In the genomic region with DNA sequence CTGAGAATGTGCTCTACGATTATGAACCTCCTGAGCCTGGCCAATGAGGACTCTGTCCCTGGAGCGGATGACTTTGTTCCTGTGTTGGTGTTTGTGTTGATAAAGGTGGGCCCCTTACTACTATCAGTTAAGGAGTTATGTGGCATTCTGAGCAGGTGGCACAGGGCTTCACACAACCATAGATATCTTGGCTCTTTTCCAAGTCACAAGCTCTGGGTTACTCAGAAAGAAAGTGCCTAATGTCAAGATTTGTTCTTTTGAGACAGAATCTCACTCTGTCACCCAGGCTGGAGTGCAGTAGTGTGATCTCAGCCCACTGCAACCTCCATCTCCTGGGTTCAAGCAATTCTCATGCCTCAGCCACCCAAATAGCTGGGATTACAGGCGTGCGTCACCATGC, we compare ENCODE assay signal across 23 cellular contexts.
DNase-seq lines count a peak whose midpoint lies in the region; ATAC-seq, FAIRE-seq and TF ChIP-seq lines count a peak whose summit lies in the region.
"Had no signal": no experiment of that assay in that cellular context is flagged by ENCODE, and none has a peak within 500 bp of the region (broad histone marks: within the 10 kb centered on the region; RNA-seq: fewer than 3 reads in every experiment).

No MANE protein-coding gene starts in this region.

- ATAC-seq in activated CD4-positive, alpha-beta T cell treated with anti-CD3 and anti-CD28 coated beads for 36 hours, result peak; percentile 67
- no peak for ATAC-seq in CD4-positive, alpha-beta T cell (ENCODE audit: poor library complexity)
- no peak for ATAC-seq in K562
- ATAC-seq: A549 had no signal

- FAIRE-seq in K562 (lab: Jason Lieb, UNC), result no peak
- FAIRE-seq: A549, GM12892, GM18507, GM19239, H1, HTR-8/SVneo, RCC 7860 had no signal

- no peak for TF ChIP-seq RAD21 in K562 (CRISPR knock-in tag; conservative IDR thresholded peaks at IDR 0.05 in 1 of 2, IDR thresholded peaks at IDR 0.05 in 1 of 2)

- H3K9me3 ChIP-seq in CD4-positive, alpha-beta T cell (ENCODE audit: control insufficient read depth, low read length), result no peaks in the 10 kb centered on the region
- no peaks in the 10 kb centered on the region for H3K9me3 ChIP-seq in K562 (replicated peaks; ENCODE audit: control insufficient read depth, insufficient read depth, low read depth, low read length)
- H3K9me3 ChIP-seq: A549, BE2C, SJCRH30 had no signal

- no peak for TF ChIP-seq EP300 in K562 (IDR thresholded peaks at IDR 0.05; ENCODE audit: low read length)

- no peak overlapping the region for H3K4me3 Mint-ChIP-seq in activated CD4-positive, alpha-beta T cell treated with anti-CD3 and anti-CD28 coated beads for 36 hours
- no peak overlapping the region for H3K4me3 Mint-ChIP-seq in CD4-positive, alpha-beta T cell

- no peaks in the 10 kb centered on the region for H3K79me2 ChIP-seq in K562 (ENCODE audit: control insufficient read depth, insufficient read depth, low read length)

- H3K36me3 ChIP-seq in K562 (ENCODE audit: control insufficient read depth, insufficient read depth, low read length), result peaks cover 91% of the 10 kb centered on the region

- intact Hi-C loops in activated CD4-positive, alpha-beta T cell treated with anti-CD3 and anti-CD28 coated beads for 36 hours (cut with DNase I, micrococcal nuclease), result no loop called here
- intact Hi-C loops in CD4-positive, alpha-beta T cell (cut with DNase I, micrococcal nuclease), result no loop called here
- intact Hi-C loops in K562 (cut with micrococcal nuclease), result no loop called here

- H3K4me2 ChIP-seq in K562 (ENCODE audit: insufficient read depth, low read length), result no peak overlapping the region
- H3K4me2 ChIP-seq: A549 had no signal

- no peak overlapping the region for H3K4me3 ChIP-seq in Jurkat, Clone E6-1 (ENCODE audit: low read length)
- H3K4me3 ChIP-seq in K562, result no peak overlapping the region
- H3K4me3 ChIP-seq: A549, SJCRH30 had no signal

- in situ Hi-C loops in K562 (cut with MboI), result no loop called here

- H3K27ac ChIP-seq in CD4-positive, alpha-beta T cell (ENCODE audit: low read depth, low read length), result no peak overlapping the region
- no peak overlapping the region for H3K27ac ChIP-seq in K562 (ENCODE audit: extremely low read depth, low read depth, low read length)
- H3K27ac ChIP-seq: A549, SJCRH30 had no signal

- no peak overlapping the region for H3K9ac ChIP-seq in K562 (ENCODE audit: insufficient read depth in 1 of 2, low read depth in 2 of 2, low read length in 2 of 2)

- no peaks in the 10 kb centered on the region for H3K4me1 ChIP-seq in K562 (replicated peaks in 1 of 2; ENCODE audit: control insufficient read depth in 2 of 2, insufficient read depth in 2 of 2, low read length in 2 of 2)
- H3K4me1 ChIP-seq: A549, BE2C had no signal

- H3K36me3 Mint-ChIP-seq in activated CD4-positive, alpha-beta T cell treated with anti-CD3 and anti-CD28 coated beads for 36 hours (ENCODE audit: low read depth), result peaks cover 29% of the 10 kb centered on the region
- H3K36me3 Mint-ChIP-seq in CD4-positive, alpha-beta T cell (ENCODE audit: low read depth), result peaks cover 96% of the 10 kb centered on the region

- POLR2A ChIA-PET in activated CD4-positive, alpha-beta T cell treated with anti-CD3 and anti-CD28 coated beads for 36 hours (lab: Charles Lee), result no interaction called here
- POLR2A ChIA-PET in CD4-positive, alpha-beta T cell (lab: Charles Lee), result no interaction called here
- POLR2A ChIA-PET in K562 (lab: Yijun Ruan, JAX), result interaction anchor here (0.6 to 2.7 kb wide), 6 partner anchors 9 to 498 kb away, joined by 3 to 20 read pairs (median 4); a partner anchor contains a TSS

- peaks cover 20% of the 10 kb centered on the region for H3K4me1 Mint-ChIP-seq in activated CD4-positive, alpha-beta T cell treated with anti-CD3 and anti-CD28 coated beads for 36 hours
- H3K4me1 Mint-ChIP-seq in CD4-positive, alpha-beta T cell (ENCODE audit: low read depth), result peaks cover 10% of the 10 kb centered on the region

- H3K9me3 Mint-ChIP-seq in activated CD4-positive, alpha-beta T cell treated with anti-CD3 and anti-CD28 coated beads for 36 hours (ENCODE audit: low read depth), result no peaks in the 10 kb centered on the region
- H3K9me3 Mint-ChIP-seq in CD4-positive, alpha-beta T cell, result no peaks in the 10 kb centered on the region

- BruUV-seq in K562 (replicated peaks; lab: Mats Ljungman, UMichigan), result no TSS peak

- no peak for TF ChIP-seq CTCF in CD4-positive, alpha-beta T cell (IDR thresholded peaks at IDR 0.05)
- TF ChIP-seq CTCF in K562 (IDR thresholded peaks at IDR 0.05 in 2 of 3, conservative IDR thresholded peaks at IDR 0.05 in 1 of 3; ENCODE audit: insufficient read depth in 2 of 3, low read depth in 1 of 3, low read length in 3 of 3), result no peak
- no peak for TF ChIP-seq CTCF in GM10266 (IDR thresholded peaks at IDR 0.05; ENCODE audit: control insufficient read depth, insufficient read depth, low read depth, missing control alignments)

- H3K9me1 ChIP-seq in K562 (ENCODE audit: control insufficient read depth, insufficient read depth, low read length), result no peaks in the 10 kb centered on the region

- CTCF ChIA-PET in activated CD4-positive, alpha-beta T cell treated with anti-CD3 and anti-CD28 coated beads for 36 hours (lab: Charles Lee), result interaction anchor here (0.6 to 2.0 kb wide), 6 partner anchors 9 to 519 kb away, joined by 3 to 7 read pairs (median 4); a partner anchor contains a TSS
- CTCF ChIA-PET in CD4-positive, alpha-beta T cell (lab: Charles Lee), result no interaction called here
- CTCF ChIA-PET in K562 (lab: Yijun Ruan, JAX; ENCODE audit: low intra/inter-chr PET ratio), result no interaction called here

- TF ChIP-seq POLR2A in K562 (conservative IDR thresholded peaks at IDR 0.05), result no peak

- H4K20me1 ChIP-seq in K562 (replicated peaks; ENCODE audit: control insufficient read depth, insufficient read depth, low read length), result no peaks in the 10 kb centered on the region

- no peaks in the 10 kb centered on the region for H3K27me3 Mint-ChIP-seq in activated CD4-positive, alpha-beta T cell treated with anti-CD3 and anti-CD28 coated beads for 36 hours
- H3K27me3 Mint-ChIP-seq in CD4-positive, alpha-beta T cell, result no peaks in the 10 kb centered on the region

- no peak for DNase-seq in activated CD4-positive, alpha-beta T cell treated with anti-CD3 and anti-CD28 coated beads for 36 hours
- DNase-seq in activated CD4-positive, alpha-beta T cell treated with anti-CD3 and anti-CD28 coated beads for 48 hours, result no peak
- DNase-seq in CD4-positive, alpha-beta T cell, result no peak
- DNase-seq in Jurkat, Clone E6-1 (ENCODE audit: low read depth, low spot score), result peak; percentile 74
- no peak for DNase-seq in K562 (ENCODE audit: extremely low read depth in 1 of 4, low spot score in 3 of 4)
- DNase-seq in 8988T, result no peak
- no peak for DNase-seq in GM10266 (ENCODE audit: extremely low spot score)
- DNase-seq in occipital lobe (lab: John Stamatoyannopoulos, UW), result no peak
- DNase-seq: BE2C, Karpas-422, NCI-H1694, NCI-H226, NCI-H510A treated with DMSO at 0.1 percent for 48 hours, NCI-H774, OCI-M1, SJCRH30 had no signal

- no peak overlapping the region for H2AFZ ChIP-seq in K562 (ENCODE audit: low read depth, low read length)

- 98% methylated on average over 4 of the region's 4 CpGs for WGBS in K562 (ENCODE audit: insufficient coverage, low coverage, missing lambda C conversion rate)

- no peak overlapping the region for H3K27ac Mint-ChIP-seq in activated CD4-positive, alpha-beta T cell treated with anti-CD3 and anti-CD28 coated beads for 36 hours
- peak overlapping the region; percentile 51 for H3K27ac Mint-ChIP-seq in CD4-positive, alpha-beta T cell

- no peaks in the 10 kb centered on the region for H3K27me3 ChIP-seq in CD4-positive, alpha-beta T cell (ENCODE audit: control insufficient read depth, insufficient read depth, low read length)
- H3K27me3 ChIP-seq in K562 (ENCODE audit: control insufficient read depth in 2 of 2, insufficient read depth in 2 of 2, low read length in 2 of 2), result no peaks in the 10 kb centered on the region
- H3K27me3 ChIP-seq: BE2C, SJCRH30 had no signal

TF ChIP-seq in K562, 482 proteins besides CTCF, POLR2A, EP300 and RAD21:
- TF ChIP-seq NFIC (IDR thresholded peaks at IDR 0.05) (peak; percentile 59; the same call in 1 of the 2 replicates), SETDB1 (IDR thresholded peaks at IDR 0.05; ENCODE audit: low read length) (no peak)
